24 cellular contexts compared by ENCODE assay signal in genomic region chr11:14522801-14523200, GRCh38. TPM values are rescaled to one million over a fixed set of nuclear protein-coding genes. Genes with fewer than 3 reads are reported as not detected.
DNase-seq lines count a peak whose midpoint lies in the region; ATAC-seq, FAIRE-seq and TF ChIP-seq lines count a peak whose summit lies in the region.
"Had no signal": no experiment of that assay in that cellular context is flagged by ENCODE, and none has a peak within 500 bp of the region (broad histone marks: within the 10 kb centered on the region; RNA-seq: fewer than 3 reads in every experiment).

No MANE protein-coding gene starts in this region.

- DNase-seq in HepG2 (ENCODE audit: low spot score) (no peak), right lobe of liver (no peak), neural crest cell (ENCODE audit: low read depth, low spot score) (no peak), ureter (ENCODE audit: low spot score) (no peak), suprapubic skin (ENCODE audit: low spot score in 2 of 2) (no peak)
- DNase-seq in CD4-positive, alpha-beta T cell = no peak
- DNase-seq: 8988T; ACHN; BE2C; C1 segment of cervical spinal cord; Caco-2; Calu3; CD4-positive, CD25-positive, alpha-beta regulatory T cell; CD8-positive, alpha-beta T cell; DMS79 treated with DMSO at 0.1 percent for 48 hours; GF-D8 had no signal

- H3K36me3 ChIP-seq in HepG2 (replicated peaks in 1 of 2; ENCODE audit: control insufficient read depth in 1 of 2, insufficient read depth in 2 of 2, low read length in 2 of 2) (no peaks in the 10 kb centered on the region), right lobe of liver (peaks cover 0 to 7% (median 2%) of the 10 kb centered on the region in 4 donors), HEK293 (ENCODE audit: control insufficient read depth in 2 of 2, insufficient read depth in 1 of 2, low read length in 2 of 2) (peaks cover 8 to 14% of the 10 kb centered on the region in 2 experiments; a peak in 2 of 3 replicates), suprapubic skin (peaks cover 4% of the 10 kb centered on the region)

- intact Hi-C loops in HepG2 (cut with micrococcal nuclease; ENCODE audit: unreplicated experiment) = no loop called here
- intact Hi-C loops in right lobe of liver (cut with DNase I) = loop anchor here in 1 of 2 donors (10.0 kb wide), 1 partner anchor 372 kb away; the partner anchor contains the start of gene CYP2R1
- intact Hi-C loops in CD4-positive, alpha-beta T cell (cut with DNase I, micrococcal nuclease) = loop anchor here (5.0 kb wide), 3 partner anchors 54 to 124 kb away; partner anchors contain the start of gene PDE3B (in 1 of the 2)

- no peaks in the 10 kb centered on the region for H3K27me3 Mint-ChIP-seq in CD4-positive, alpha-beta T cell
- no peaks in the 10 kb centered on the region for H3K27me3 Mint-ChIP-seq in neural crest cell (ENCODE audit: low read depth)
- H3K27me3 Mint-ChIP-seq: CD4-positive, CD25-positive, alpha-beta regulatory T cell had no signal

- no peak for TF ChIP-seq EP300 in HepG2 (IDR thresholded peaks at IDR 0.05; ENCODE audit: low read depth in 2 of 2, low read length in 2 of 2)
- no peak for TF ChIP-seq EP300 in HepG2 (CRISPR knock-in tag; IDR thresholded peaks at IDR 0.05; ENCODE audit: borderline replicate concordance)
- TF ChIP-seq EP300 in suprapubic skin (IDR thresholded peaks at IDR 0.05) = no peak

- H3K4me2 ChIP-seq in HepG2 (ENCODE audit: low read depth, low read length) = no peak overlapping the region
- H3K4me2 ChIP-seq: BLaER1 had no signal

- no peaks in the 10 kb centered on the region for H3K9me3 Mint-ChIP-seq in CD4-positive, alpha-beta T cell
- no peaks in the 10 kb centered on the region for H3K9me3 Mint-ChIP-seq in neural crest cell
- H3K9me3 Mint-ChIP-seq: CD14-positive monocyte; CD4-positive, CD25-positive, alpha-beta regulatory T cell; CD8-positive, alpha-beta T cell had no signal

- TF ChIP-seq CTCF in HepG2 (CRISPR knock-in tag; IDR thresholded peaks at IDR 0.05) = no peak
- TF ChIP-seq CTCF in right lobe of liver (IDR thresholded peaks at IDR 0.05) = no peak
- TF ChIP-seq CTCF in CD4-positive, alpha-beta T cell (IDR thresholded peaks at IDR 0.05) = no peak
- no peak for TF ChIP-seq CTCF in HEK293 (tag by site-specific recombination; IDR thresholded peaks at IDR 0.05)
- TF ChIP-seq CTCF in neural crest cell (conservative IDR thresholded peaks at IDR 0.05) = no peak
- no peak for TF ChIP-seq CTCF in suprapubic skin (IDR thresholded peaks at IDR 0.05)

- H3K4me1 ChIP-seq in HepG2 (ENCODE audit: insufficient read depth, low read length) = peaks cover 12% of the 10 kb centered on the region
- H3K4me1 ChIP-seq in right lobe of liver = peaks cover 0 to 10% (median 4%) of the 10 kb centered on the region in 4 donors
- H3K4me1 ChIP-seq in HEK293 (ENCODE audit: control insufficient read depth, insufficient read depth, low read length) = no peaks in the 10 kb centered on the region
- H3K4me1 ChIP-seq in suprapubic skin = peaks cover 19% of the 10 kb centered on the region
- H3K4me1 ChIP-seq: BE2C had no signal

- no peak overlapping the region for H3K4me3 ChIP-seq in HepG2 (replicated peaks in 1 of 3; ENCODE audit: insufficient read depth in 1 of 3, low read depth in 2 of 3, low read length in 3 of 3)
- no peak overlapping the region for H3K4me3 ChIP-seq in right lobe of liver
- no peak overlapping the region for H3K4me3 ChIP-seq in HEK293 (ENCODE audit: low read depth, low read length)
- H3K4me3 ChIP-seq in suprapubic skin = no peak overlapping the region
- H3K4me3 ChIP-seq: BLaER1 had no signal

- H4K20me1 ChIP-seq in HepG2 (ENCODE audit: insufficient read depth, low read length) = no peaks in the 10 kb centered on the region

- H3K27ac Mint-ChIP-seq in CD4-positive, alpha-beta T cell = no peak overlapping the region
- H3K27ac Mint-ChIP-seq in neural crest cell (ENCODE audit: unreplicated experiment) = no peak overlapping the region
- H3K27ac Mint-ChIP-seq: CD14-positive monocyte; CD4-positive, CD25-positive, alpha-beta regulatory T cell had no signal

- no peak overlapping the region for H3K27ac ChIP-seq in HepG2 (ENCODE audit: extremely low read length, insufficient read depth, low read length)
- no peak overlapping the region for H3K27ac ChIP-seq in right lobe of liver
- H3K27ac ChIP-seq in CD4-positive, alpha-beta T cell (ENCODE audit: low read depth, low read length) = no peak overlapping the region
- H3K27ac ChIP-seq in HEK293 (ENCODE audit: extremely low read depth, low read depth, low read length) = no peak overlapping the region
- no peak overlapping the region for H3K27ac ChIP-seq in suprapubic skin
- H3K27ac ChIP-seq: BLaER1 had no signal

- no peak for FAIRE-seq in HepG2 (lab: Jason Lieb, UNC)
- FAIRE-seq: A204.1, D721Med, G401.6, GM12891, GM19239 had no signal

- H3K79me2 ChIP-seq in HepG2 (ENCODE audit: insufficient read depth, low read length) = peaks cover 22% of the 10 kb centered on the region

- H3K9ac ChIP-seq in HepG2 (ENCODE audit: insufficient read depth, low read depth, low read length) = no peak overlapping the region
- H3K9ac ChIP-seq: BLaER1 had no signal

- no TSS peak for BruUV-seq in HepG2 (replicated peaks; lab: Mats Ljungman, UMichigan)

- in situ Hi-C loops in HepG2 (cut with HindIII; ENCODE audit: extremely low pct_ligation_motif_present, low pct_unique_long_range_greater_than_20kb) = no loop called here

- H3K4me1 Mint-ChIP-seq in CD4-positive, alpha-beta T cell (ENCODE audit: low read depth) = peaks cover 30% of the 10 kb centered on the region
- peaks cover 20% of the 10 kb centered on the region for H3K4me1 Mint-ChIP-seq in neural crest cell

- H3K36me3 Mint-ChIP-seq in CD4-positive, alpha-beta T cell (ENCODE audit: low read depth) = peaks cover 31% of the 10 kb centered on the region
- no peaks in the 10 kb centered on the region for H3K36me3 Mint-ChIP-seq in neural crest cell (ENCODE audit: low read depth)

- no peak for ATAC-seq in HepG2
- no peak for ATAC-seq in right lobe of liver
- ATAC-seq in CD4-positive, alpha-beta T cell (ENCODE audit: poor library complexity) = no peak
- ATAC-seq: CD8-positive, alpha-beta T cell had no signal

- POLR2A ChIA-PET in HepG2 (lab: Yijun Ruan, JAX) (no interaction called here), HEK293 (lab: Yijun Ruan, JAX) (interaction anchor here (0.6 kb wide), 2 partner anchors 11 to 16 kb away, joined by 3 read pairs; no protein-coding TSS in a partner anchor)
- POLR2A ChIA-PET in CD4-positive, alpha-beta T cell (lab: Charles Lee) = interaction anchor here (1.5 kb wide), 1 partner anchor 241 kb away, joined by 3 read pairs; no protein-coding TSS in a partner anchor

- WGBS in HepG2 (ENCODE audit: low lambda C conversion rate) = 100% methylated on average over 1 of the region's 1 CpG
- WGBS in right lobe of liver (ENCODE audit: insufficient coverage, low coverage, low lambda C conversion rate, missing lambda C conversion rate) = 88% methylated on average over 1 of the region's 1 CpG
- WGBS in suprapubic skin = 97% methylated on average over 1 of the region's 1 CpG

- CTCF ChIA-PET in HepG2 (lab: Yijun Ruan, JAX; ENCODE audit: low intra/inter-chr PET ratio, low total read pairs) (no interaction called here), HEK293 (lab: Yijun Ruan, JAX) (interaction anchor here (1.0 kb wide), 1 partner anchor 387 kb away, joined by 3 read pairs; no protein-coding TSS in a partner anchor)
- CTCF ChIA-PET in CD4-positive, alpha-beta T cell (lab: Charles Lee) = interaction anchor here (0.6 kb wide), 1 partner anchor 23 kb away, joined by 3 read pairs; no protein-coding TSS in a partner anchor

- H3K9me3 ChIP-seq in HepG2 (ENCODE audit: low read length) = no peaks in the 10 kb centered on the region
- H3K9me3 ChIP-seq in right lobe of liver = no peaks in the 10 kb centered on the region
- H3K9me3 ChIP-seq in CD4-positive, alpha-beta T cell (ENCODE audit: control insufficient read depth, low read length) = no peaks in the 10 kb centered on the region
- no peaks in the 10 kb centered on the region for H3K9me3 ChIP-seq in HEK293 (ENCODE audit: control insufficient read depth, insufficient read depth, low read depth, low read length)
- H3K9me3 ChIP-seq in suprapubic skin = no peaks in the 10 kb centered on the region
- H3K9me3 ChIP-seq: BE2C, BLaER1, Caco-2 had no signal

- H3K27me3 ChIP-seq in HepG2 (ENCODE audit: control insufficient read depth in 1 of 2, insufficient read depth in 2 of 2, low read length in 2 of 2) (no peaks in the 10 kb centered on the region; a peak in 1 of 5 replicates), right lobe of liver (no peaks in the 10 kb centered on the region), suprapubic skin (no peaks in the 10 kb centered on the region)
- no peaks in the 10 kb centered on the region for H3K27me3 ChIP-seq in CD4-positive, alpha-beta T cell (ENCODE audit: control insufficient read depth, insufficient read depth, low read length)
- H3K27me3 ChIP-seq: BE2C, BLaER1 had no signal

- peak overlapping the region; percentile 30 for H3K4me3 Mint-ChIP-seq in CD4-positive, alpha-beta T cell
- peak overlapping the region; percentile 41 for H3K4me3 Mint-ChIP-seq in neural crest cell
- H3K4me3 Mint-ChIP-seq: CD14-positive monocyte; CD4-positive, CD25-positive, alpha-beta regulatory T cell; CD8-positive, alpha-beta T cell had no signal

- no peak for TF ChIP-seq POLR2A in HepG2 (IDR thresholded peaks at IDR 0.05; ENCODE audit: insufficient read depth in 1 of 2, low read depth in 2 of 2, low read length in 2 of 2)
- TF ChIP-seq POLR2A in right lobe of liver (IDR thresholded peaks at IDR 0.05) = no peak
- no peak for TF ChIP-seq POLR2A in suprapubic skin (IDR thresholded peaks at IDR 0.05)

- no peak for TF ChIP-seq RAD21 in HepG2 (CRISPR knock-in tag; IDR thresholded peaks at IDR 0.05)

- H2AFZ ChIP-seq in HepG2 (ENCODE audit: low read length) = no peak overlapping the region

RNA-seq across cellular contexts. Expression of gene PSMA1, which starts 2.6 kb away (rescaled TPM):
- total RNA-seq in HepG2 (2016; rRNA removed; fragmentation: Illumina TruSeq; extraction: Trizol) (229 and 297 TPM in 2 replicates), right lobe of liver (10 to 100 TPM; 69.4 to 95.1 (median 90.7) TPM), neural crest cell (172 and 190 TPM in 2 replicates), ureter (138 TPM), suprapubic skin (100 to 1,000 TPM in 2 of 4 donors, 10 to 100 TPM in 2; 86.1 to 115 (median 99.6) TPM)
- total RNA-seq in HepG2 (2016; cell fraction: cytosol; rRNA removed; fragmentation: Illumina TruSeq; extraction: Trizol; ENCODE audit: low read depth) = 86.1 and 98.3 TPM in 2 replicates
- 235 and 298 TPM in 2 replicates for total RNA-seq in HepG2 (2016; cell fraction: insoluble cytoplasmic fraction; rRNA removed; fragmentation: Illumina TruSeq; extraction: Trizol)
- 151 and 152 TPM in 2 replicates for total RNA-seq in HepG2 (2016; cell fraction: membrane; rRNA removed; fragmentation: Illumina TruSeq; extraction: Trizol)
- 206 and 228 TPM in 2 replicates for total RNA-seq in HepG2 (2016; cell fraction: nucleus; rRNA removed; fragmentation: Illumina TruSeq; extraction: Trizol)
- 147 and 188 TPM in 2 replicates for polyA plus RNA-seq in HepG2 (2011; rRNA removed)
- polyA plus RNA-seq in HepG2 (2011; cell fraction: cytosol; rRNA removed) = 93.4 and 123 TPM in 2 replicates
- polyA plus RNA-seq in HepG2 (2011; cell fraction: nucleus; rRNA removed) = 205 and 235 TPM in 2 replicates
- polyA plus RNA-seq in HepG2 (2012) = 150 and 164 TPM in 2 replicates
- polyA plus RNA-seq in HepG2 (2016; cell fraction: cytosol; fragmentation: Illumina TruSeq; extraction: Trizol; ENCODE audit: low read depth) = 104 and 115 TPM in 2 replicates
- 277 and 286 TPM in 2 replicates for polyA plus RNA-seq in HepG2 (2016; cell fraction: insoluble cytoplasmic fraction; fragmentation: Illumina TruSeq; extraction: Trizol; ENCODE audit: low read depth)
- 132 and 150 TPM in 2 replicates for polyA plus RNA-seq in HepG2 (2016; cell fraction: membrane; fragmentation: Illumina TruSeq; extraction: Trizol; ENCODE audit: low read depth)
- 379 and 390 TPM in 2 replicates for polyA plus RNA-seq in HepG2 (2016; cell fraction: nucleus; fragmentation: Illumina TruSeq; extraction: Trizol; ENCODE audit: insufficient read depth, low read depth)
- polyA minus RNA-seq in HepG2 (2011; rRNA and poly(A)+ RNA removed; ENCODE audit: low replicate concordance) = 69.2 and 105 TPM in 2 replicates
- polyA minus RNA-seq in HepG2 (2011; cell fraction: cytosol; rRNA and poly(A)+ RNA removed) = 60.5 and 74.7 TPM in 2 replicates
- 131 and 140 TPM in 2 replicates for polyA minus RNA-seq in HepG2 (2011; cell fraction: nucleus; rRNA and poly(A)+ RNA removed)
- total RNA-seq in CD4-positive, alpha-beta T cell = 100 to 1,000 TPM; 170 to 175 TPM

RNA-seq across cellular contexts. Expression of gene COPB1, which starts 23.2 kb away (rescaled TPM):
- total RNA-seq in HepG2 (2016; rRNA removed; fragmentation: Illumina TruSeq; extraction: Trizol) (195 and 221 TPM in 2 replicates), right lobe of liver (10 to 100 TPM; 39.1 to 77.8 (median 56.6) TPM), neural crest cell (83.9 and 93.9 TPM in 2 replicates), ureter (87.2 TPM), suprapubic skin (10 to 100 TPM; 62.8 to 66.0 (median 64.8) TPM)
- 23.3 and 28.3 TPM in 2 replicates for total RNA-seq in HepG2 (2016; cell fraction: cytosol; rRNA removed; fragmentation: Illumina TruSeq; extraction: Trizol; ENCODE audit: low read depth)
- 186 and 215 TPM in 2 replicates for total RNA-seq in HepG2 (2016; cell fraction: insoluble cytoplasmic fraction; rRNA removed; fragmentation: Illumina TruSeq; extraction: Trizol)
- 37.8 and 46.3 TPM in 2 replicates for total RNA-seq in HepG2 (2016; cell fraction: membrane; rRNA removed; fragmentation: Illumina TruSeq; extraction: Trizol)
- 130 and 143 TPM in 2 replicates for total RNA-seq in HepG2 (2016; cell fraction: nucleus; rRNA removed; fragmentation: Illumina TruSeq; extraction: Trizol)
- polyA plus RNA-seq in HepG2 (2011; rRNA removed) = 94.5 and 114 TPM in 2 replicates
- polyA plus RNA-seq in HepG2 (2011; cell fraction: cytosol; rRNA removed) = 50.8 and 58.8 TPM in 2 replicates
- 48.6 and 56.6 TPM in 2 replicates for polyA plus RNA-seq in HepG2 (2011; cell fraction: nucleus; rRNA removed)
- polyA plus RNA-seq in HepG2 (2012) = 70.2 and 87.2 TPM in 2 replicates
- polyA plus RNA-seq in HepG2 (2016; cell fraction: cytosol; fragmentation: Illumina TruSeq; extraction: Trizol; ENCODE audit: low read depth) = 7.4 and 7.8 TPM in 2 replicates
- polyA plus RNA-seq in HepG2 (2016; cell fraction: insoluble cytoplasmic fraction; fragmentation: Illumina TruSeq; extraction: Trizol; ENCODE audit: low read depth) = 127 and 130 TPM in 2 replicates
- polyA plus RNA-seq in HepG2 (2016; cell fraction: membrane; fragmentation: Illumina TruSeq; extraction: Trizol; ENCODE audit: low read depth) = 15.2 and 16.9 TPM in 2 replicates
- polyA plus RNA-seq in HepG2 (2016; cell fraction: nucleus; fragmentation: Illumina TruSeq; extraction: Trizol; ENCODE audit: insufficient read depth, low read depth) = 128 and 134 TPM in 2 replicates
- polyA minus RNA-seq in HepG2 (2011; rRNA and poly(A)+ RNA removed; ENCODE audit: low replicate concordance) = 68.5 and 75.1 TPM in 2 replicates
- 114 and 128 TPM in 2 replicates for polyA minus RNA-seq in HepG2 (2011; cell fraction: cytosol; rRNA and poly(A)+ RNA removed)
- polyA minus RNA-seq in HepG2 (2011; cell fraction: nucleus; rRNA and poly(A)+ RNA removed) = 115 and 138 TPM in 2 replicates
- total RNA-seq in CD4-positive, alpha-beta T cell = 10 to 100 TPM; 93.1 to 95.9 TPM
